In the genomic region with DNA sequence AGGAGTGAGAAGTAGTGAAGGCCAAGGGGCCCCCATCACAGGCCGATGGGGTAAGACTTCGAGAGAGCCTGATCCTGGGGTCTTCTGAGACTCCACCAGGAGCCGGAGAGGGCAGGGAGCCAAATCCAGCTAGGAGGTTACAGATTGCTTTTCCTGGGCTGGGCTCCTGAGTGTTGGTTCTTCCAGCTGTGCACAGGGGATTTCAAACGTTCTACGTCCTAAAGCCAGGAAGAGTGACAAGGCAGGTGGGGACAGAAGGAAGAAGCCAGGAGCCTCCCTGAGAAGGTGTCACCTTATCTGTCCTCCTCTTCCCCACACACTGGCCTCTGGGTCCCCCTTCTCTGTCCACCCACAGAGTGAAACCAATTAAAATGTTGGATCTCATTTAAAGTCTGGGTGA, we compare ENCODE assay signal across 26 cellular contexts. TPM values are rescaled to one million over a fixed set of nuclear protein-coding genes. Genes with fewer than 3 reads are reported as not detected.
DNase-seq lines count a peak whose midpoint lies in the region; ATAC-seq and TF ChIP-seq lines count a peak whose summit lies in the region.
"Had no signal": no experiment of that assay in that cellular context is flagged by ENCODE, and none has a peak within 500 bp of the region (broad histone marks: within the 10 kb centered on the region; RNA-seq: fewer than 3 reads in every experiment).

No MANE protein-coding gene starts in this region.

- no peak for ATAC-seq in GM18517 (IDR thresholded peaks at IDR 0.05; ENCODE audit: unreplicated experiment)
- no peak for ATAC-seq in GM18873 (IDR thresholded peaks at IDR 0.05; ENCODE audit: low FRiP score, unreplicated experiment)

- DNase-seq in H9 = no peak
- peak; percentile 53 to 79 for DNase-seq in SJCRH30
- no peak for DNase-seq in endodermal cell
- no peak for DNase-seq in neural progenitor cell (ENCODE audit: low spot score)
- DNase-seq in immature natural killer cell = no peak
- no peak for DNase-seq in NCI-H2081 (lab: John Stamatoyannopoulos, UW)
- DNase-seq: AML-193; BE2C; Calu3; CD4-positive, alpha-beta T cell; COR-L47; DMS53; DMS79 treated with DMSO at 0.1 percent for 48 hours; GF-D8; GM23248; HFFc6 had no signal

- H3K27ac ChIP-seq in H9 (ENCODE audit: insufficient read length, low read depth, low read length) = no peak overlapping the region
- H3K27ac ChIP-seq in SJCRH30 = no peak overlapping the region; the same call in 1 of the 2 replicates
- H3K27ac ChIP-seq in endodermal cell (ENCODE audit: low read depth, low read length) = no peak overlapping the region
- H3K27ac ChIP-seq in neural progenitor cell = no peak overlapping the region
- H3K27ac ChIP-seq: 22Rv1; BLaER1 treated with 17β-estradiol and CSF1 and Interleukin-3, amounts not matched to agents 10 nM and 100 nM; GM23248 had no signal

- H2BK20ac ChIP-seq in H9 (ENCODE audit: low read depth, low read length, poor library complexity, severe bottlenecking) = no peak overlapping the region

- no peaks in the 10 kb centered on the region for H3K9me3 Mint-ChIP-seq in H9
- H3K9me3 Mint-ChIP-seq in endodermal cell = no peaks in the 10 kb centered on the region
- no peaks in the 10 kb centered on the region for H3K9me3 Mint-ChIP-seq in neural progenitor cell
- peaks cover 0 to 1% (median 0%) of the 10 kb centered on the region in 6 donors for H3K9me3 Mint-ChIP-seq in immature natural killer cell
- H3K9me3 Mint-ChIP-seq: CD4-positive, alpha-beta T cell; HFFc6 had no signal

- no peak overlapping the region for H3K4me3 Mint-ChIP-seq in H9
- no peak overlapping the region for H3K4me3 Mint-ChIP-seq in endodermal cell
- peak overlapping the region; percentile 14 for H3K4me3 Mint-ChIP-seq in neural progenitor cell
- no peak overlapping the region for H3K4me3 Mint-ChIP-seq in immature natural killer cell
- H3K4me3 Mint-ChIP-seq: CD14-positive monocyte; CD4-positive, alpha-beta T cell; HFFc6 had no signal

- no CpG with 5 or more reads among the region's 5 CpGs for WGBS in H9 (ENCODE audit: extremely low coverage, insufficient read length, low lambda C conversion rate)
- 88 to 90% methylated on average over 4 to 5 of the region's 5 CpGs for WGBS in endodermal cell (ENCODE audit: insufficient coverage in 1 of 2, insufficient read length in 1 of 2), 2 experiments

- no peaks in the 10 kb centered on the region for H3K79me2 ChIP-seq in H9 (ENCODE audit: insufficient read depth, low read length)
- no peaks in the 10 kb centered on the region for H3K79me2 ChIP-seq in neural progenitor cell (ENCODE audit: low read depth)

- H3K14ac ChIP-seq in H9 (ENCODE audit: insufficient read depth, low read length) = no peak overlapping the region

- H4K91ac ChIP-seq in H9 (ENCODE audit: insufficient read length, low read depth, low read length) = no peak overlapping the region

- TF ChIP-seq CTCF in H9 (conservative IDR thresholded peaks at IDR 0.05) (no peak), endodermal cell (conservative IDR thresholded peaks at IDR 0.05) (no peak), neural progenitor cell (IDR thresholded peaks at IDR 0.05) (no peak)

- no peak overlapping the region for H4K8ac ChIP-seq in H9 (replicated peaks; ENCODE audit: insufficient read length, low read depth, low read length)

- H3K27ac Mint-ChIP-seq in H9 (0 out of 7 replicates have a peak overlapping the region, but pooled peaks of 2 of the 3 experiments have one; percentile 34 to 71), endodermal cell (peak overlapping the region; percentile 58), neural progenitor cell (no peak overlapping the region), immature natural killer cell (no peak overlapping the region)
- H3K27ac Mint-ChIP-seq: CD4-positive, alpha-beta T cell; HFFc6 had no signal

- no peak overlapping the region for H4K5ac ChIP-seq in H9 (ENCODE audit: insufficient read length, low read depth, low read length)

- H3K9ac ChIP-seq in H9 (ENCODE audit: extremely low read depth, insufficient read length, low read length) (no peak overlapping the region), endodermal cell (ENCODE audit: extremely low read depth, low read length, poor library complexity, severe bottlenecking) (no peak overlapping the region), neural progenitor cell (no peak overlapping the region)
- H3K9ac ChIP-seq: BLaER1 treated with 17β-estradiol and CSF1 and Interleukin-3, amounts not matched to agents 10 nM and 100 nM; GM23248 had no signal

- no peak overlapping the region for H3K56ac ChIP-seq in H9 (ENCODE audit: insufficient read length, low read depth, low read length)

- H2AFZ ChIP-seq in H9 (ENCODE audit: low read length) (no peak overlapping the region), neural progenitor cell (replicated peaks) (peak overlapping the region; percentile 50)
- H2AFZ ChIP-seq: GM23248 had no signal

- H3K27me3 Mint-ChIP-seq in H9 (ENCODE audit: low read depth) = no peaks in the 10 kb centered on the region; the same call in 1 of the 2 replicates
- H3K27me3 Mint-ChIP-seq in endodermal cell (ENCODE audit: insufficient read depth) = no peaks in the 10 kb centered on the region
- peaks cover 2% of the 10 kb centered on the region for H3K27me3 Mint-ChIP-seq in neural progenitor cell (ENCODE audit: insufficient read depth, low read depth)
- H3K27me3 Mint-ChIP-seq in immature natural killer cell (ENCODE audit: low read depth in 3 of 3) = peaks cover 7 to 30% (median 13%) of the 10 kb centered on the region in 3 donors

- no peak overlapping the region for H2BK15ac ChIP-seq in H9 (ENCODE audit: low read depth, low read length)

- H3K4me2 ChIP-seq in H9 (ENCODE audit: insufficient read depth, insufficient read length, low read length) (no peak overlapping the region), neural progenitor cell (no peak overlapping the region)

- no peak overlapping the region for H3K23ac ChIP-seq in H9 (ENCODE audit: insufficient read length, low read depth, low read length)

- H3K4me3 ChIP-seq in SJCRH30 = no peak overlapping the region
- no peak overlapping the region for H3K4me3 ChIP-seq in endodermal cell (ENCODE audit: low read length)
- no peak overlapping the region for H3K4me3 ChIP-seq in neural progenitor cell
- H3K4me3 ChIP-seq: BLaER1 treated with 17β-estradiol and CSF1 and Interleukin-3, amounts not matched to agents 10 nM and 100 nM; GM23248; HAP-1 had no signal

- peaks cover 35% of the 10 kb centered on the region for H3F3A ChIP-seq in neural progenitor cell (ENCODE audit: low read depth)

- no peaks in the 10 kb centered on the region for H3K23me2 ChIP-seq in H9 (ENCODE audit: insufficient read length, low read depth, low read length, poor library complexity, severe bottlenecking)

- H3K4me1 ChIP-seq in H9 (ENCODE audit: insufficient read depth, low read length) (no peaks in the 10 kb centered on the region), SJCRH30 (peaks cover 21% of the 10 kb centered on the region), endodermal cell (ENCODE audit: control insufficient read depth, insufficient read depth, low read length) (no peaks in the 10 kb centered on the region), neural progenitor cell (peaks cover 18% of the 10 kb centered on the region)
- H3K4me1 ChIP-seq: BE2C, HAP-1 had no signal

- no peaks in the 10 kb centered on the region for H3K9me3 ChIP-seq in H9 (ENCODE audit: control insufficient read depth, low read depth, low read length)
- H3K9me3 ChIP-seq in SJCRH30 (replicated peaks) = no peaks in the 10 kb centered on the region
- H3K9me3 ChIP-seq in endodermal cell (ENCODE audit: control insufficient read depth, low read length) = no peaks in the 10 kb centered on the region
- H3K9me3 ChIP-seq in neural progenitor cell (ENCODE audit: low read depth) = no peaks in the 10 kb centered on the region
- H3K9me3 ChIP-seq: BE2C; BLaER1 treated with 17β-estradiol and CSF1 and Interleukin-3, amounts not matched to agents 10 nM and 100 nM; HAP-1 had no signal

- H3T11ph ChIP-seq in H9 (ENCODE audit: low read length) = no peak overlapping the region

- H2BK120ac ChIP-seq in H9 (ENCODE audit: low read depth, low read length, poor library complexity, severe bottlenecking) = no peak overlapping the region

- H3K36me3 ChIP-seq in SJCRH30 (no peaks in the 10 kb centered on the region), endodermal cell (ENCODE audit: control insufficient read depth, insufficient read depth, low read length) (no peaks in the 10 kb centered on the region), neural progenitor cell (no peaks in the 10 kb centered on the region)
- H3K36me3 ChIP-seq: BE2C; BLaER1 treated with 17β-estradiol and CSF1 and Interleukin-3, amounts not matched to agents 10 nM and 100 nM; HAP-1 had no signal

- H3K36me3 Mint-ChIP-seq in H9 (ENCODE audit: insufficient read depth in 1 of 3, low read depth in 3 of 3) (no peaks in the 10 kb centered on the region), endodermal cell (ENCODE audit: low read depth) (no peaks in the 10 kb centered on the region), neural progenitor cell (no peaks in the 10 kb centered on the region), immature natural killer cell (no peaks in the 10 kb centered on the region)
- H3K36me3 Mint-ChIP-seq: CD14-positive monocyte had no signal

- H4K20me1 ChIP-seq in H9 (ENCODE audit: control insufficient read depth, insufficient read depth, insufficient read length) = no peaks in the 10 kb centered on the region
- no peaks in the 10 kb centered on the region for H4K20me1 ChIP-seq in neural progenitor cell (ENCODE audit: low read depth)
- H4K20me1 ChIP-seq: BLaER1 treated with 17β-estradiol and CSF1 and Interleukin-3, amounts not matched to agents 10 nM and 100 nM had no signal

- H3K4ac ChIP-seq in H9 (ENCODE audit: low read depth, low read length) = no peak overlapping the region

- H2BK12ac ChIP-seq in H9 (ENCODE audit: insufficient read length, low read depth, low read length) = no peak overlapping the region

- H3K18ac ChIP-seq in H9 (ENCODE audit: insufficient read length, low read depth, low read length) = no peak overlapping the region

- no peak overlapping the region for H2AK5ac ChIP-seq in H9 (ENCODE audit: insufficient read length, low read length)

- H3K79me1 ChIP-seq in H9 (ENCODE audit: insufficient read depth, low read depth, low read length, poor library complexity, severe bottlenecking) = no peaks in the 10 kb centered on the region

- no peak overlapping the region for H2BK5ac ChIP-seq in H9 (ENCODE audit: insufficient read length, low read length)

- H3K4me1 Mint-ChIP-seq in H9 = peaks cover 19 to 25% of the 10 kb centered on the region in 2 experiments
- H3K4me1 Mint-ChIP-seq in endodermal cell = peaks cover 29% of the 10 kb centered on the region
- H3K4me1 Mint-ChIP-seq in neural progenitor cell = peaks cover 14% of the 10 kb centered on the region
- no peaks in the 10 kb centered on the region for H3K4me1 Mint-ChIP-seq in immature natural killer cell

- H3K27me3 ChIP-seq in H9 (ENCODE audit: insufficient read depth, low read length) = no peaks in the 10 kb centered on the region
- no peaks in the 10 kb centered on the region for H3K27me3 ChIP-seq in SJCRH30
- H3K27me3 ChIP-seq in endodermal cell (ENCODE audit: control insufficient read depth, insufficient read depth, low read length, poor library complexity, severe bottlenecking) = no peaks in the 10 kb centered on the region
- no peaks in the 10 kb centered on the region for H3K27me3 ChIP-seq in neural progenitor cell
- H3K27me3 ChIP-seq: BE2C; BLaER1 treated with 17β-estradiol and CSF1 and Interleukin-3, amounts not matched to agents 10 nM and 100 nM had no signal

RNA-seq across cellular contexts. Expression of a gene that starts 16.1 kb away (rescaled TPM):
- total RNA-seq in H9 (2021) (not detected in 2 replicates), endodermal cell (not detected), neural progenitor cell (ENCODE audit: low replicate concordance) (not detected in 2 replicates)
- not detected in 2 replicates for total RNA-seq in SJCRH30 (2014; rRNA removed; shearing (Covaris generic))
- not detected for polyA plus RNA-seq in endodermal cell (2013, experiment 1 of 2)
- polyA plus RNA-seq in endodermal cell (2013, experiment 2 of 2) = not detected
- not detected for polyA plus RNA-seq in immature natural killer cell
- total RNA-seq: Calu3; CD4-positive, alpha-beta T cell; Daoy; G401; GM23248; H4; HFFc6 had no signal
- polyA plus RNA-seq: AG04450, CD14-positive monocyte, GM23248 had no signal

RNA-seq across cellular contexts. Expression of a gene that starts 21.2 kb away (rescaled TPM):
- total RNA-seq in H9 (2021) (0.13 and 0.15 TPM in 2 replicates), endodermal cell (under 1 TPM; 0.44 to 0.66 TPM), neural progenitor cell (ENCODE audit: low replicate concordance) (0.19 and 0.22 TPM in 2 replicates)
- total RNA-seq in SJCRH30 (2014; rRNA removed; shearing (Covaris generic)) = 0.10 and 0.89 TPM in 2 replicates
- 0.68 TPM for polyA plus RNA-seq in endodermal cell (2013, experiment 1 of 2)
- polyA plus RNA-seq in endodermal cell (2013, experiment 2 of 2) = 0.33 TPM
- not detected for polyA plus RNA-seq in immature natural killer cell
- total RNA-seq: Calu3; CD4-positive, alpha-beta T cell; Daoy; GM23248; H4; HFFc6 had no signal
- polyA plus RNA-seq: AG04450, CD14-positive monocyte, GM23248 had no signal

RNA-seq across cellular contexts. Expression of a gene that starts 38.6 kb away (rescaled TPM):
- not detected in 2 replicates for total RNA-seq in H9 (2021)
- not detected in 2 replicates for total RNA-seq in SJCRH30 (2014; rRNA removed; shearing (Covaris generic))
- total RNA-seq in endodermal cell = not detected
- not detected for polyA plus RNA-seq in endodermal cell (2013, experiment 1 of 2)
- not detected for polyA plus RNA-seq in endodermal cell (2013, experiment 2 of 2)
- total RNA-seq in neural progenitor cell (ENCODE audit: low replicate concordance) = not detected in 2 replicates
- polyA plus RNA-seq in immature natural killer cell = not detected
- total RNA-seq: Calu3; CD4-positive, alpha-beta T cell; Daoy; G401; GM23248; H4; HFFc6 had no signal
- polyA plus RNA-seq: AG04450, CD14-positive monocyte, GM23248 had no signal

RNA-seq across cellular contexts. Expression of a gene that starts 43.2 kb away (rescaled TPM):
- total RNA-seq in H9 (2021) (not detected in 2 replicates), endodermal cell (under 1 TPM in 1 of 2 donors, not detected in 1; 0.18 TPM), neural progenitor cell (ENCODE audit: low replicate concordance) (not detected in 2 replicates)
- not detected in 2 replicates for total RNA-seq in SJCRH30 (2014; rRNA removed; shearing (Covaris generic))
- not detected for polyA plus RNA-seq in endodermal cell (2013, experiment 1 of 2)
- not detected for polyA plus RNA-seq in endodermal cell (2013, experiment 2 of 2)
- not detected for polyA plus RNA-seq in immature natural killer cell
- total RNA-seq: Calu3; CD4-positive, alpha-beta T cell; Daoy; G401; GM23248; H4; HFFc6 had no signal
- polyA plus RNA-seq: AG04450, CD14-positive monocyte, GM23248 had no signal

Comparison
In these comparisons a context has a peak if more than half of its experiments do, and no peak if none do; other contexts are left out.
1. DNase-seq: peak in SJCRH30 (2 of 2); none in H9 (single experiment), endodermal cell (single experiment), neural progenitor cell (single experiment), immature natural killer cell (0 of 3) and NCI-H2081 (0 of 2).
2. H3K27ac Mint-ChIP-seq: peak in H9 (2 of 3) and endodermal cell (single experiment); none in neural progenitor cell (single experiment) and immature natural killer cell (0 of 6).